Comparison of ENCODE assay signal across 17 cellular contexts in the genomic region with DNA sequence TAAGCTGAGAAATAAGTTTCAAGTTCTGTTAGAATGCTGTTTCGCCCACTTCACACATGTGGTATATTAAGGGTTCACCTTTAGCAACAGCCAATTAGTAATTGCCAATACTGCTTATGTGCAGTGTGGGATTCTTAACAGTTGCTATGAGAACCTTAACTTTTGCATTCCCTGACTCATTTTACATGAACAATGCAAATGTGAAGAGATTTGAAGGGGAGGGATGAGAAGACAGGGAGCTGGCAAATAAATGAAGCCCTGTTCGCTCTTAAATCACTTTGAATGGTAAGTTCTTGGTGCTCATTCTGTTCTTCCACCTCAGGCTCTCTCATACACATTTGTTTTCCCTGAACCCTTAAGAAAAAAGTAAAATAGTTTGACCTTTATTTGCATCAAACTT.
DNase-seq lines count a peak whose midpoint lies in the region; ATAC-seq and TF ChIP-seq lines count a peak whose summit lies in the region.
"Had no signal": no experiment of that assay in that cellular context is flagged by ENCODE, and none has a peak within 500 bp of the region (broad histone marks: within the 10 kb centered on the region; RNA-seq: fewer than 3 reads in every experiment).

No MANE protein-coding gene starts in this region.

- no peak for TF ChIP-seq CTCF in GM23338 (conservative IDR thresholded peaks at IDR 0.05; ENCODE audit: low read depth in 2 of 2)
- TF ChIP-seq CTCF in endodermal cell (conservative IDR thresholded peaks at IDR 0.05) = no peak
- TF ChIP-seq CTCF in neural progenitor cell (IDR thresholded peaks at IDR 0.05) = no peak

- H4K20me1 ChIP-seq in GM23338 (replicated peaks; ENCODE audit: insufficient read depth) (peaks cover 28% of the 10 kb centered on the region; the same call in 1 of the 2 replicates), neural progenitor cell (ENCODE audit: low read depth) (peaks cover 13% of the 10 kb centered on the region)

- no peak overlapping the region for H3K27ac ChIP-seq in GM23338 (ENCODE audit: low read depth)
- no peak overlapping the region for H3K27ac ChIP-seq in endodermal cell (ENCODE audit: low read depth, low read length)
- no peak overlapping the region for H3K27ac ChIP-seq in neural progenitor cell
- H3K27ac ChIP-seq: KMS-11 had no signal

- H3K36me3 ChIP-seq in GM23338 (ENCODE audit: insufficient read depth) (no peaks in the 10 kb centered on the region), endodermal cell (ENCODE audit: control insufficient read depth, insufficient read depth, low read length) (peaks cover 45% of the 10 kb centered on the region), neural progenitor cell (no peaks in the 10 kb centered on the region)

- no peaks in the 10 kb centered on the region for H3K27me3 ChIP-seq in GM23338 (ENCODE audit: insufficient read depth)
- no peaks in the 10 kb centered on the region for H3K27me3 ChIP-seq in endodermal cell (ENCODE audit: control insufficient read depth, insufficient read depth, low read length, poor library complexity, severe bottlenecking)
- H3K27me3 ChIP-seq in neural progenitor cell = no peaks in the 10 kb centered on the region

- 0 out of 3 replicates have a peak, but pooled peaks cover 3% of the 10 kb centered on the region for H3K36me3 Mint-ChIP-seq in GM23338 (ENCODE audit: low read depth)
- H3K36me3 Mint-ChIP-seq in T-helper 17 cell (ENCODE audit: low read depth) = peaks cover 6% of the 10 kb centered on the region
- H3K36me3 Mint-ChIP-seq in endodermal cell (ENCODE audit: low read depth) = peaks cover 17% of the 10 kb centered on the region
- H3K36me3 Mint-ChIP-seq in neural progenitor cell = peaks cover 1% of the 10 kb centered on the region

- no peaks in the 10 kb centered on the region for H3F3A ChIP-seq in GM23338 (replicated peaks; ENCODE audit: low read depth)
- H3F3A ChIP-seq in neural progenitor cell (ENCODE audit: low read depth) = peaks cover 15% of the 10 kb centered on the region

- H2AFZ ChIP-seq in GM23338 = no peak overlapping the region
- H2AFZ ChIP-seq in neural progenitor cell (replicated peaks) = no peak overlapping the region

- H3K4me3 ChIP-seq in GM23338 = no peak overlapping the region
- peak overlapping the region; percentile 1 for H3K4me3 ChIP-seq in endodermal cell (ENCODE audit: low read length)
- no peak overlapping the region for H3K4me3 ChIP-seq in neural progenitor cell

- no peak for ATAC-seq in GM23338
- ATAC-seq in T-helper 17 cell = no peak
- no peak for ATAC-seq in HG02970 (IDR thresholded peaks at IDR 0.05; ENCODE audit: low FRiP score, unreplicated experiment)
- ATAC-seq: CD8-positive, alpha-beta T cell had no signal

- H3K4me1 ChIP-seq in GM23338 (ENCODE audit: insufficient read depth) (peaks cover 40% of the 10 kb centered on the region), endodermal cell (ENCODE audit: control insufficient read depth, insufficient read depth, low read length) (peaks cover 24% of the 10 kb centered on the region), neural progenitor cell (peaks cover 32% of the 10 kb centered on the region)

- peaks cover 48% of the 10 kb centered on the region for H3K4me1 Mint-ChIP-seq in GM23338
- peaks cover 17% of the 10 kb centered on the region for H3K4me1 Mint-ChIP-seq in T-helper 17 cell
- H3K4me1 Mint-ChIP-seq in endodermal cell = peaks cover 26% of the 10 kb centered on the region
- peaks cover 27% of the 10 kb centered on the region for H3K4me1 Mint-ChIP-seq in neural progenitor cell

- intact Hi-C loops in posterior vena cava (cut with DNase I) = no loop called here

- H3K9me2 ChIP-seq in GM23338 (ENCODE audit: insufficient read depth) = no peaks in the 10 kb centered on the region

- no peak overlapping the region for H3K27ac Mint-ChIP-seq in GM23338
- H3K27ac Mint-ChIP-seq in T-helper 17 cell = peak overlapping the region; percentile 60
- H3K27ac Mint-ChIP-seq in endodermal cell = no peak overlapping the region
- no peak overlapping the region for H3K27ac Mint-ChIP-seq in neural progenitor cell
- H3K27ac Mint-ChIP-seq: B cell; CD8-positive, alpha-beta T cell had no signal

- DNase-seq in GM23338 (ENCODE audit: low spot score) (no peak), T-helper 17 cell (no peak), endodermal cell (no peak), neural progenitor cell (ENCODE audit: low spot score) (no peak), D341Med (ENCODE audit: low spot score) (no peak), posterior vena cava (ENCODE audit: low spot score) (no peak)
- no peak for DNase-seq in activated CD8-positive, alpha-beta memory T cell treated with anti-CD3 and anti-CD28 coated beads for 24 hours
- DNase-seq: CD8-positive, alpha-beta T cell; COR-L47; DND-41; GDM1; GOT3; H9 had no signal

- H3K9ac ChIP-seq in endodermal cell (ENCODE audit: extremely low read depth, low read length, poor library complexity, severe bottlenecking) (no peak overlapping the region), neural progenitor cell (no peak overlapping the region)
- H3K9ac ChIP-seq: KMS-11 had no signal

- 100% methylated on average over 2 of the region's 2 CpGs for WGBS in endodermal cell (ENCODE audit: insufficient coverage in 1 of 2, insufficient read length in 1 of 2), 2 experiments

- 0 out of 2 replicates have a peak overlapping the region, but pooled peaks have one; percentile 13 for H3K4me2 ChIP-seq in GM23338
- peak overlapping the region; percentile 51 for H3K4me2 ChIP-seq in neural progenitor cell
- H3K4me2 ChIP-seq: KMS-11 had no signal

- H3K79me2 ChIP-seq in GM23338 (replicated peaks; ENCODE audit: insufficient read depth) (peaks cover 3% of the 10 kb centered on the region; the same call in 1 of the 2 replicates), neural progenitor cell (ENCODE audit: low read depth) (no peaks in the 10 kb centered on the region)

- H3K4me3 Mint-ChIP-seq in GM23338 = no peak overlapping the region
- H3K4me3 Mint-ChIP-seq in T-helper 17 cell = no peak overlapping the region
- H3K4me3 Mint-ChIP-seq in endodermal cell = no peak overlapping the region
- no peak overlapping the region for H3K4me3 Mint-ChIP-seq in neural progenitor cell
- H3K4me3 Mint-ChIP-seq: B cell; CD14-positive monocyte; CD8-positive, alpha-beta T cell; H9 had no signal

- H3K9me3 Mint-ChIP-seq in GM23338 (no peaks in the 10 kb centered on the region), endodermal cell (no peaks in the 10 kb centered on the region), neural progenitor cell (no peaks in the 10 kb centered on the region)
- H3K9me3 Mint-ChIP-seq: CD14-positive monocyte; CD8-positive, alpha-beta T cell; H9 had no signal

- H3K27me3 Mint-ChIP-seq in GM23338 (ENCODE audit: insufficient read depth, low read depth, poor library complexity) (peaks cover 2% of the 10 kb centered on the region), T-helper 17 cell (no peaks in the 10 kb centered on the region), endodermal cell (ENCODE audit: insufficient read depth) (no peaks in the 10 kb centered on the region), neural progenitor cell (ENCODE audit: insufficient read depth, low read depth) (no peaks in the 10 kb centered on the region)
- H3K27me3 Mint-ChIP-seq: B cell had no signal

- no peaks in the 10 kb centered on the region for H3K9me3 ChIP-seq in T-helper 17 cell (ENCODE audit: control insufficient read depth, low read length, poor library complexity, severe bottlenecking)
- no peaks in the 10 kb centered on the region for H3K9me3 ChIP-seq in endodermal cell (ENCODE audit: control insufficient read depth, low read length)
- no peaks in the 10 kb centered on the region for H3K9me3 ChIP-seq in neural progenitor cell (ENCODE audit: low read depth)

TF ChIP-seq in GM23338, 12 proteins besides CTCF, POLR2A, EP300 and RAD21 (continues in another document):
- TF ChIP-seq, protein P1, sequence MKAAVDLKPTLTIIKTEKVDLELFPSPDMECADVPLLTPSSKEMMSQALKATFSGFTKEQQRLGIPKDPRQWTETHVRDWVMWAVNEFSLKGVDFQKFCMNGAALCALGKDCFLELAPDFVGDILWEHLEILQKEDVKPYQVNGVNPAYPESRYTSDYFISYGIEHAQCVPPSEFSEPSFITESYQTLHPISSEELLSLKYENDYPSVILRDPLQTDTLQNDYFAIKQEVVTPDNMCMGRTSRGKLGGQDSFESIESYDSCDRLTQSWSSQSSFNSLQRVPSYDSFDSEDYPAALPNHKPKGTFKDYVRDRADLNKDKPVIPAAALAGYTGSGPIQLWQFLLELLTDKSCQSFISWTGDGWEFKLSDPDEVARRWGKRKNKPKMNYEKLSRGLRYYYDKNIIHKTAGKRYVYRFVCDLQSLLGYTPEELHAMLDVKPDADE (IDR thresholded peaks at IDR 0.05) = no peak
